In genomic region chr2:238108423-238109201, GRCh38 we compare ENCODE assay signal across 2 cellular contexts.
A peak's percentile ranks its signal among the peaks of the same experiment; 100 is the strongest.
TF ChIP-seq lines count a peak whose summit lies in the region.

No MANE protein-coding gene starts in this region.

TF ChIP-seq in IMR-90, 13 proteins besides CTCF, POLR2A, EP300 and RAD21:
- no peak for TF ChIP-seq MAZ (IDR thresholded peaks at IDR 0.05; ENCODE audit: borderline replicate concordance, low read depth, low read length)
TF ChIP-seq in IMR-90: peak in this region for 0.

TF ChIP-seq in H1, 55 proteins besides CTCF, POLR2A, EP300 and RAD21:
- TF ChIP-seq ATF2 (IDR thresholded peaks at IDR 0.05; ENCODE audit: low read length) (no peak), GABPA (IDR thresholded peaks at IDR 0.05; ENCODE audit: borderline replicate concordance, insufficient read depth, low read length) (peak; percentile 38; the same call in 1 of the 2 replicates), MAX (IDR thresholded peaks at IDR 0.05) (0 out of 2 replicates have a peak, but pooled peaks have one; percentile 34), TEAD4 (IDR thresholded peaks at IDR 0.05; ENCODE audit: low read depth, low read length) (0 out of 2 replicates have a peak, but pooled peaks have one; percentile 15), SRF (IDR thresholded peaks at IDR 0.05; ENCODE audit: low read depth, low read length) (no peak)
TF ChIP-seq in H1: peak in this region for 3.
